In the genomic region with DNA sequence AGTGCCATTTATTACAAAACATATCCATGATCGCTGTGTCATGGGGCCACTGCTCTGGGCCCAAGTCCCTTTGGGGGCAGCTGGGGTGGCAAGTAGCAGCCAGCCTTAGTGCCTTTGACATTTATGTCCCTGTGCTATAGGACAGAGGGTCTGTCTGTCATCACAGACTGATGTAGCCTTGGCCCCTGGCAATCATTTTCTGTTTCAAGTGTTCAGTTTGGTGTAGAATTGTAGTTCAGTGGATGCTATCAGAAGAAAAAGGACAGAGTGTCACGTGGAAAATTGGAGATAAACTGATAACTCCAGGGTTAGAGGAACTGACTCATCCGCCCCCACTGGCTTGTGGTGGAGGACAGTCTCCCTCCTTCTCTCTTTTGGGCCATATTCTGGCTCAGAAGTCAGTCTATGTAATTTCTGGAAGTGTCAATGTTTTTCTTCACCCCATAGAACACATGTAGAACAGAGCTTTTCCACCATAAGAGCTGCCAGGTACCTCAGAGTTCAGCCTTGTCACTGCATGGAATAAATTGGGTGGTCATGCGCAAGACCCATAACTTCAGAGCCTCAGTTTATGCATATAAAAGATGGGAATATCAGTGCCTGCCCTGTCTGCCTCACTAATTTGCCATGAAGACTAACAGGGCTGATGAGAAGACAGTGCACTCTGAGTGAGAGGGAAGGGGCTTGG, we compare ENCODE assay signal across 1 cellular context.
TF ChIP-seq lines count a peak whose summit lies in the region.

No MANE protein-coding gene starts in this region.

TF ChIP-seq in K562, 482 proteins besides CTCF, POLR2A, EP300 and RAD21 (continued from another document and continues in another):
- TF ChIP-seq, protein P1, sequence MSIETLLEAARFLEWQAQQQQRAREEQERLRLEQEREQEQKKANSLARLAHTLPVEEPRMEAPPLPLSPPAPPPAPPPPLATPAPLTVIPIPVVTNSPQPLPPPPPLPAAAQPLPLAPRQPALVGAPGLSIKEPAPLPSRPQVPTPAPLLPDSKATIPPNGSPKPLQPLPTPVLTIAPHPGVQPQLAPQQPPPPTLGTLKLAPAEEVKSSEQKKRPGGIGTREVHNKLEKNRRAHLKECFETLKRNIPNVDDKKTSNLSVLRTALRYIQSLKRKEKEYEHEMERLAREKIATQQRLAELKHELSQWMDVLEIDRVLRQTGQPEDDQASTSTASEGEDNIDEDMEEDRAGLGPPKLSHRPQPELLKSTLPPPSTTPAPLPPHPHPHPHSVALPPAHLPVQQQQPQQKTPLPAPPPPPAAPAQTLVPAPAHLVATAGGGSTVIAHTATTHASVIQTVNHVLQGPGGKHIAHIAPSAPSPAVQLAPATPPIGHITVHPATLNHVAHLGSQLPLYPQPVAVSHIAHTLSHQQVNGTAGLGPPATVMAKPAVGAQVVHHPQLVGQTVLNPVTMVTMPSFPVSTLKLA (conservative IDR thresholded peaks at IDR 0.05), result peak; percentile 76 to 83
- TF ChIP-seq, protein P2, sequence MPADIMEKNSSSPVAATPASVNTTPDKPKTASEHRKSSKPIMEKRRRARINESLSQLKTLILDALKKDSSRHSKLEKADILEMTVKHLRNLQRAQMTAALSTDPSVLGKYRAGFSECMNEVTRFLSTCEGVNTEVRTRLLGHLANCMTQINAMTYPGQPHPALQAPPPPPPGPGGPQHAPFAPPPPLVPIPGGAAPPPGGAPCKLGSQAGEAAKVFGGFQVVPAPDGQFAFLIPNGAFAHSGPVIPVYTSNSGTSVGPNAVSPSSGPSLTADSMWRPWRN (IDR thresholded peaks at IDR 0.05; ENCODE audit: low read depth), result peak; percentile 75
- TF ChIP-seq XRCC4 (IDR thresholded peaks at IDR 0.05; ENCODE audit: extremely low read depth, insufficient read depth, insufficient read length), result no peak
- peak; percentile 15 to 74; a peak in 2 of 4 replicates for TF ChIP-seq TRIM24 (IDR thresholded peaks at IDR 0.05)
- no peak for TF ChIP-seq ZC3H4 (CRISPR knock-in tag; IDR thresholded peaks at IDR 0.05; ENCODE audit: borderline replicate concordance)
- peak; percentile 83; the same call in 1 of the 2 replicates for TF ChIP-seq ZBTB2 (IDR thresholded peaks at IDR 0.05)
- TF ChIP-seq RBBP5 (IDR thresholded peaks at IDR 0.05; ENCODE audit: borderline replicate concordance, insufficient read depth, low read length, poor library complexity, severe bottlenecking), result peak; percentile 35
- TF ChIP-seq CEBPZ (IDR thresholded peaks at IDR 0.05; ENCODE audit: borderline replicate concordance, low read depth, low read length), result no peak
- peak in 1 of 2 experiments; percentile 87; a peak in 2 of 4 replicates for TF ChIP-seq TBL1XR1 (IDR thresholded peaks at IDR 0.05; ENCODE audit: low read length in 2 of 2)
- TF ChIP-seq NFXL1 (CRISPR knock-in tag; IDR thresholded peaks at IDR 0.05), result 0 out of 2 replicates have a peak, but pooled peaks have one; percentile 35
- TF ChIP-seq ARID1B (IDR thresholded peaks at IDR 0.05), result peak; percentile 95
- no peak for TF ChIP-seq DLX4 (CRISPR knock-in tag; IDR thresholded peaks at IDR 0.05)
- peak; percentile 44; the same call in 1 of the 2 replicates for TF ChIP-seq NCOA1 (IDR thresholded peaks at IDR 0.05; ENCODE audit: low read depth)
- TF ChIP-seq HMG20A (CRISPR knock-in tag; conservative IDR thresholded peaks at IDR 0.05), result no peak
- peak; percentile 49; the same call in 1 of the 2 replicates for TF ChIP-seq STAT5A (IDR thresholded peaks at IDR 0.05; ENCODE audit: borderline replicate concordance, low read length)
- peak; percentile 83 for TF ChIP-seq USF1 (CRISPR knock-in tag; IDR thresholded peaks at IDR 0.05)
- no peak for TF ChIP-seq REST (CRISPR knock-in tag; IDR thresholded peaks at IDR 0.05; ENCODE audit: low read depth)
- TF ChIP-seq NBN (IDR thresholded peaks at IDR 0.05; ENCODE audit: low read depth), result peak; percentile 39; the same call in 1 of the 2 replicates
- peak; percentile 55; the same call in 1 of the 2 replicates for TF ChIP-seq BCOR (IDR thresholded peaks at IDR 0.05)
- no peak for TF ChIP-seq SIRT6 (IDR thresholded peaks at IDR 0.05; ENCODE audit: low read depth, low read length)
- peak; percentile 16; the same call in 1 of the 2 replicates for TF ChIP-seq PHF8 (IDR thresholded peaks at IDR 0.05; ENCODE audit: borderline replicate concordance, low read length)
- TF ChIP-seq EGR1 (conservative IDR thresholded peaks at IDR 0.05), result peak; percentile 97
- no peak for TF ChIP-seq ZSCAN29 (IDR thresholded peaks at IDR 0.05)
- 0 out of 2 replicates have a peak, but pooled peaks have one; percentile 26 for TF ChIP-seq NFIC (IDR thresholded peaks at IDR 0.05)
- TF ChIP-seq, protein P3, sequence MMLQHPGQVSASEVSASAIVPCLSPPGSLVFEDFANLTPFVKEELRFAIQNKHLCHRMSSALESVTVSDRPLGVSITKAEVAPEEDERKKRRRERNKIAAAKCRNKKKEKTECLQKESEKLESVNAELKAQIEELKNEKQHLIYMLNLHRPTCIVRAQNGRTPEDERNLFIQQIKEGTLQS (IDR thresholded peaks at IDR 0.05), result peak; percentile 90
- TF ChIP-seq, protein P3 (CRISPR knock-in tag; conservative IDR thresholded peaks at IDR 0.05), result no peak
- no peak for TF ChIP-seq ZNF239 (CRISPR knock-in tag; IDR thresholded peaks at IDR 0.05)
- no peak for TF ChIP-seq ZNF274 (IDR thresholded peaks at IDR 0.05; ENCODE audit: borderline replicate concordance, low read depth, low read length)
- no peak for TF ChIP-seq HDAC6 (IDR thresholded peaks at IDR 0.05; ENCODE audit: low read depth, low read length)
- TF ChIP-seq ZNF699 (CRISPR knock-in tag; IDR thresholded peaks at IDR 0.05; ENCODE audit: insufficient replicate concordance), result no peak
- no peak for TF ChIP-seq TSC22D4 (tag; IDR thresholded peaks at IDR 0.05)
- peak; percentile 78 for TF ChIP-seq CCNT2 (IDR thresholded peaks at IDR 0.05; ENCODE audit: borderline replicate concordance, extremely low read depth, insufficient read length, low read depth, low read length)
- 0 out of 4 replicates have a peak, but pooled peaks of 1 of the 2 experiments have one; percentile 63 for TF ChIP-seq ZMIZ1 (IDR thresholded peaks at IDR 0.05; ENCODE audit: low read depth in 2 of 2, low read length in 2 of 2)
- TF ChIP-seq, protein P4, sequence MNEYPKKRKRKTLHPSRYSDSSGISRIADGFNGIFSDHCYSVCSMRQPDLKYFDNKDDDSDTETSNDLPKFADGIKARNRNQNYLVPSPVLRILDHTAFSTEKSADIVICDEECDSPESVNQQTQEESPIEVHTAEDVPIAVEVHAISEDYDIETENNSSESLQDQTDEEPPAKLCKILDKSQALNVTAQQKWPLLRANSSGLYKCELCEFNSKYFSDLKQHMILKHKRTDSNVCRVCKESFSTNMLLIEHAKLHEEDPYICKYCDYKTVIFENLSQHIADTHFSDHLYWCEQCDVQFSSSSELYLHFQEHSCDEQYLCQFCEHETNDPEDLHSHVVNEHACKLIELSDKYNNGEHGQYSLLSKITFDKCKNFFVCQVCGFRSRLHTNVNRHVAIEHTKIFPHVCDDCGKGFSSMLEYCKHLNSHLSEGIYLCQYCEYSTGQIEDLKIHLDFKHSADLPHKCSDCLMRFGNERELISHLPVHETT (CRISPR knock-in tag; conservative IDR thresholded peaks at IDR 0.05 in 1 of 2, IDR thresholded peaks at IDR 0.05 in 1 of 2), result 0 out of 4 replicates have a peak, but pooled peaks of 1 of the 2 experiments have one; percentile 25
- TF ChIP-seq ZNF232 (CRISPR knock-in tag; IDR thresholded peaks at IDR 0.05), result no peak
